In genomic region chr16:89506791-89507191, GRCh38 we compare ENCODE assay signal across 8 cellular contexts. TPM values are rescaled to one million over a fixed set of nuclear protein-coding genes. Genes with fewer than 3 reads are reported as not detected.
A peak's percentile ranks its signal among the peaks of the same experiment; 100 is the strongest.
DNase-seq lines count a peak whose midpoint lies in the region; ATAC-seq and TF ChIP-seq lines count a peak whose summit lies in the region.

No MANE protein-coding gene starts in this region.

- ATAC-seq in HG03469 (IDR thresholded peaks at IDR 0.05; ENCODE audit: unreplicated experiment): no peak
- ATAC-seq in HG03025 (IDR thresholded peaks at IDR 0.05; ENCODE audit: low FRiP score, unreplicated experiment): no peak

- peaks cover 4% of the 10 kb centered on the region for H3K36me3 Mint-ChIP-seq in T-helper 1 cell treated with Interleukin-12 subunit alpha and Interleukin-12 subunit beta and Interleukin-4 antibody, amounts not matched to agents 30 μg/mL and 1 μg/mL, for 36 hours (ENCODE audit: low read depth)

- H3K4me1 ChIP-seq in DOHH2 (ENCODE audit: control insufficient read depth, low read length) (peaks cover 44% of the 10 kb centered on the region), colonic mucosa (peaks cover 19% of the 10 kb centered on the region), osteoblast (ENCODE audit: insufficient read depth, low read length) (peaks cover 39% of the 10 kb centered on the region)

- no peaks in the 10 kb centered on the region for H3K27me3 Mint-ChIP-seq in T-helper 1 cell treated with Interleukin-12 subunit alpha and Interleukin-12 subunit beta and Interleukin-4 antibody, amounts not matched to agents 30 μg/mL and 1 μg/mL, for 36 hours (ENCODE audit: low read depth)

- peak overlapping the region; percentile 93 for H3K4me2 ChIP-seq in DOHH2 (ENCODE audit: low read length)
- peak overlapping the region; percentile 88 for H3K4me2 ChIP-seq in osteoblast (ENCODE audit: insufficient read depth, low read length)

- H3K9me3 ChIP-seq in DOHH2 (ENCODE audit: control insufficient read depth, insufficient read depth, low read length) (no peaks in the 10 kb centered on the region), colonic mucosa (no peaks in the 10 kb centered on the region), osteoblast (ENCODE audit: low read depth, low read length) (no peaks in the 10 kb centered on the region)

- peaks cover 47% of the 10 kb centered on the region for H3K79me2 ChIP-seq in DOHH2 (ENCODE audit: control insufficient read depth, low read length)
- peaks cover 45% of the 10 kb centered on the region for H3K79me2 ChIP-seq in osteoblast (ENCODE audit: insufficient read depth, low read length)

- H3K27ac ChIP-seq in DOHH2 (ENCODE audit: low read depth, low read length) (peak overlapping the region; percentile 76), colonic mucosa (peak overlapping the region; percentile 52), osteoblast (ENCODE audit: low read depth, low read length) (peak overlapping the region; percentile 75)

- no peaks in the 10 kb centered on the region for H3K9me3 Mint-ChIP-seq in T-helper 1 cell treated with Interleukin-12 subunit alpha and Interleukin-12 subunit beta and Interleukin-4 antibody, amounts not matched to agents 30 μg/mL and 1 μg/mL, for 36 hours

- no peaks in the 10 kb centered on the region for H3K9me2 ChIP-seq in DOHH2 (replicated peaks; ENCODE audit: control insufficient read depth, low read length)

- no peak for TF ChIP-seq CTCF in DOHH2 (IDR thresholded peaks at IDR 0.05; ENCODE audit: low read depth, low read length, poor library complexity, severe bottlenecking)
- no peak for TF ChIP-seq CTCF in colonic mucosa (IDR thresholded peaks at IDR 0.05)
- no peak for TF ChIP-seq CTCF in osteoblast (IDR thresholded peaks at IDR 0.05; ENCODE audit: extremely low read depth, low read depth, low read length)

- peaks cover 20% of the 10 kb centered on the region for H3K4me1 Mint-ChIP-seq in T-helper 1 cell treated with Interleukin-12 subunit alpha and Interleukin-12 subunit beta and Interleukin-4 antibody, amounts not matched to agents 30 μg/mL and 1 μg/mL, for 36 hours (ENCODE audit: low read depth)

- H4K20me1 ChIP-seq in DOHH2 (ENCODE audit: control insufficient read depth, insufficient read depth, low read depth, low read length) (no peaks in the 10 kb centered on the region), osteoblast (ENCODE audit: insufficient read depth, low read length) (peaks cover 10% of the 10 kb centered on the region)

- intact Hi-C loops in colonic mucosa (cut with DNase I): no loop called here

- no peak for DNase-seq in colonic mucosa
- DNase-seq in osteoblast (ENCODE audit: insufficient read length, low spot score, missing footprints): no peak
- no peak for DNase-seq in NCI-H345 (lab: John Stamatoyannopoulos, UW)
- no peak for DNase-seq in UCSD-AML1 (lab: John Stamatoyannopoulos, UW; ENCODE audit: unreplicated experiment)

- peaks cover 12% of the 10 kb centered on the region for H3F3A ChIP-seq in DOHH2 (ENCODE audit: control insufficient read depth, insufficient read depth)

- H3K9ac ChIP-seq in colonic mucosa (ENCODE audit: low read depth in 2 of 2, low read length in 2 of 2): peak overlapping the region; percentile 89 to 99

- H3K36me3 ChIP-seq in DOHH2 (ENCODE audit: control insufficient read depth, low read length) (peaks cover 21% of the 10 kb centered on the region), colonic mucosa (no peaks in the 10 kb centered on the region), osteoblast (ENCODE audit: insufficient read depth, low read length) (peaks cover 15% of the 10 kb centered on the region)

- peak overlapping the region; percentile 74 for H3K4me3 Mint-ChIP-seq in T-helper 1 cell treated with Interleukin-12 subunit alpha and Interleukin-12 subunit beta and Interleukin-4 antibody, amounts not matched to agents 30 μg/mL and 1 μg/mL, for 36 hours

- no peaks in the 10 kb centered on the region for H3K27me3 ChIP-seq in DOHH2 (ENCODE audit: control insufficient read depth, low read length)
- no peaks in the 10 kb centered on the region for H3K27me3 ChIP-seq in colonic mucosa
- H3K27me3 ChIP-seq in osteoblast (ENCODE audit: insufficient read depth, low read length): no peaks in the 10 kb centered on the region

- no peak overlapping the region for H2AFZ ChIP-seq in osteoblast (ENCODE audit: low read length)

- peak overlapping the region; percentile 99 for H3K4me3 ChIP-seq in DOHH2 (ENCODE audit: low read length)
- no peak overlapping the region for H3K4me3 ChIP-seq in colonic mucosa
- H3K4me3 ChIP-seq in osteoblast (ENCODE audit: insufficient read depth, low read length): peak overlapping the region; percentile 77

- H3K27ac Mint-ChIP-seq in T-helper 1 cell treated with Interleukin-12 subunit alpha and Interleukin-12 subunit beta and Interleukin-4 antibody, amounts not matched to agents 30 μg/mL and 1 μg/mL, for 36 hours: peak overlapping the region; percentile 76

RNA-seq across cellular contexts. Expression of gene SPG7, which starts 1.4 kb away (rescaled TPM):
- total RNA-seq in colonic mucosa (100 to 1,000 TPM in 1 of 2 donors, 10 to 100 TPM in 1; 85.6 to 105 TPM), osteoblast (76.3 and 85.8 TPM in 2 replicates)

RNA-seq across cellular contexts. Expression of gene ANKRD11, which starts 16.4 kb away (rescaled TPM):
- total RNA-seq in colonic mucosa (100 to 1,000 TPM in 1 of 2 donors, 10 to 100 TPM in 1; 69.4 to 129 TPM), osteoblast (78.4 and 97.4 TPM in 2 replicates)

RNA-seq across cellular contexts. Expression of gene RPL13, which starts 53.7 kb away (rescaled TPM):
- 1,000 to 10,000 TPM; 1,855 to 2,011 TPM for total RNA-seq in colonic mucosa
- 2,112 and 2,440 TPM in 2 replicates for total RNA-seq in osteoblast
